Comparison of ENCODE assay signal across 2 cellular contexts in the genomic region with DNA sequence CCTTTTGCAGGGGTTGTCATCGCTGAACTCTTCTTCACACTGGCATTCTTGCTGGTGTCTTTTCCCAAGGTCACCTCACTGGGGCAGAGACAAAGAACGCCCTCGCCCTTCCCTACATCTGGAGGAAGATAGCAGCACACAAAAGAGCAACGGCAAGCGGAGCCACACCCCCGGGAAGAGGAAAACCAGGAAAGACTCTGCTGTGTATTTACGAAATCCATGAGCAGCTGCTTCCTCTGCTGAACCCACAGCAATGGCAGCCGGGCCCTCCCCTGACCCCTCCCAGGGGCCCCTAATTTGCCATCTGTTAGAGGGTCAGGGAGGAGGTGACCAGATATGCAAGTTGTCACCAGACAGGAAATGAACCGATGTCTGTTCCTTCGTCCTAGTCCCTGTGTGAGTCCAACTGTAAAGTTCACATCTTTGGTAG.
TF ChIP-seq lines count a peak whose summit lies in the region.

No MANE protein-coding gene starts in this region.

TF ChIP-seq in K562, 482 proteins besides CTCF, POLR2A, EP300 and RAD21:
- TF ChIP-seq, protein P1, sequence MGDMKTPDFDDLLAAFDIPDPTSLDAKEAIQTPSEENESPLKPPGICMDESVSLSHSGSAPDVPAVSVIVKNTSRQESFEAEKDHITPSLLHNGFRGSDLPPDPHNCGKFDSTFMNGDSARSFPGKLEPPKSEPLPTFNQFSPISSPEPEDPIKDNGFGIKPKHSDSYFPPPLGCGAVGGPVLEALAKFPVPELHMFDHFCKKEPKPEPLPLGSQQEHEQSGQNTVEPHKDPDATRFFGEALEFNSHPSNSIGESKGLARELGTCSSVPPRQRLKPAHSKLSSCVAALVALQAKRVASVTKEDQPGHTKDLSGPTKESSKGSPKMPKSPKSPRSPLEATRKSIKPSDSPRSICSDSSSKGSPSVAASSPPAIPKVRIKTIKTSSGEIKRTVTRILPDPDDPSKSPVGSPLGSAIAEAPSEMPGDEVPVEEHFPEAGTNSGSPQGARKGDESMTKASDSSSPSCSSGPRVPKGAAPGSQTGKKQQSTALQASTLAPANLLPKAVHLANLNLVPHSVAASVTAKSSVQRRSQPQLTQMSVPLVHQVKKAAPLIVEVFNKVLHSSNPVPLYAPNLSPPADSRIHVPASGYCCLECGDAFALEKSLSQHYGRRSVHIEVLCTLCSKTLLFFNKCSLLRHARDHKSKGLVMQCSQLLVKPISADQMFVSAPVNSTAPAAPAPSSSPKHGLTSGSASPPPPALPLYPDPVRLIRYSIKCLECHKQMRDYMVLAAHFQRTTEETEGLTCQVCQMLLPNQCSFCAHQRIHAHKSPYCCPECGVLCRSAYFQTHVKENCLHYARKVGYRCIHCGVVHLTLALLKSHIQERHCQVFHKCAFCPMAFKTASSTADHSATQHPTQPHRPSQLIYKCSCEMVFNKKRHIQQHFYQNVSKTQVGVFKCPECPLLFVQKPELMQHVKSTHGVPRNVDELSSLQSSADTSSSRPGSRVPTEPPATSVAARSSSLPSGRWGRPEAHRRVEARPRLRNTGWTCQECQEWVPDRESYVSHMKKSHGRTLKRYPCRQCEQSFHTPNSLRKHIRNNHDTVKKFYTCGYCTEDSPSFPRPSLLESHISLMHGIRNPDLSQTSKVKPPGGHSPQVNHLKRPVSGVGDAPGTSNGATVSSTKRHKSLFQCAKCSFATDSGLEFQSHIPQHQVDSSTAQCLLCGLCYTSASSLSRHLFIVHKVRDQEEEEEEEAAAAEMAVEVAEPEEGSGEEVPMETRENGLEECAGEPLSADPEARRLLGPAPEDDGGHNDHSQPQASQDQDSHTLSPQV (IDR thresholded peaks at IDR 0.05): peak; percentile 33; the same call in 1 of the 2 replicates
- TF ChIP-seq ZNF140 (CRISPR knock-in tag; IDR thresholded peaks at IDR 0.05): no peak
- TF ChIP-seq IRF2 (CRISPR knock-in tag; IDR thresholded peaks at IDR 0.05): no peak
- peak; percentile 12; the same call in 1 of the 2 replicates for TF ChIP-seq VEZF1 (CRISPR knock-in tag; IDR thresholded peaks at IDR 0.05)
- no peak for TF ChIP-seq NR2C2 (CRISPR knock-in tag; IDR thresholded peaks at IDR 0.05)
- peak; percentile 50; the same call in 1 of the 2 replicates for TF ChIP-seq NR2C2 (tag; IDR thresholded peaks at IDR 0.05)
- 0 out of 2 replicates have a peak, but pooled peaks have one; percentile 11 for TF ChIP-seq CBFA2T3 (IDR thresholded peaks at IDR 0.05)
- TF ChIP-seq CCAR2 (IDR thresholded peaks at IDR 0.05; ENCODE audit: low read depth, low read length): no peak
- TF ChIP-seq ZNF175 (CRISPR knock-in tag; IDR thresholded peaks at IDR 0.05; ENCODE audit: low read depth): peak; percentile 69
- TF ChIP-seq NCOA1 (IDR thresholded peaks at IDR 0.05; ENCODE audit: low read depth): no peak
- peak in 1 of 2 experiments; percentile 49; a peak in 1 of 4 replicates for TF ChIP-seq ZNF639 (CRISPR knock-in tag; conservative IDR thresholded peaks at IDR 0.05 in 1 of 2, IDR thresholded peaks at IDR 0.05 in 1 of 2)
- no peak for TF ChIP-seq MIER1 (IDR thresholded peaks at IDR 0.05; ENCODE audit: low read depth)
- TF ChIP-seq ZNF79 (CRISPR knock-in tag; IDR thresholded peaks at IDR 0.05; ENCODE audit: low read depth): no peak
- peak in 1 of 3 experiments; percentile 39 for TF ChIP-seq YY1 (IDR thresholded peaks at IDR 0.05; ENCODE audit: borderline replicate concordance in 1 of 3, control insufficient read depth in 1 of 3, extremely low read depth in 1 of 3, insufficient read depth in 3 of 3, insufficient read length in 1 of 3, insufficient replicate concordance in 2 of 3, low read depth in 1 of 3, low read length in 2 of 3)
- no peak for TF ChIP-seq ZBED1 (IDR thresholded peaks at IDR 0.05)
- no peak for TF ChIP-seq CLOCK (CRISPR knock-in tag; IDR thresholded peaks at IDR 0.05; ENCODE audit: borderline replicate concordance)
- peak; percentile 32; the same call in 1 of the 2 replicates for TF ChIP-seq GABPA (tag; conservative IDR thresholded peaks at IDR 0.05; ENCODE audit: low read depth)
- no peak for TF ChIP-seq POLR2AphosphoS2 (IDR thresholded peaks at IDR 0.05; ENCODE audit: low read length)

TF ChIP-seq in HepG2, 621 proteins besides CTCF, POLR2A, EP300 and RAD21 (continued from another document):
- TF ChIP-seq ZNF572 (CRISPR knock-in tag; IDR thresholded peaks at IDR 0.05): 0 out of 2 replicates have a peak, but pooled peaks have one; percentile 39
- TF ChIP-seq, protein P2, sequence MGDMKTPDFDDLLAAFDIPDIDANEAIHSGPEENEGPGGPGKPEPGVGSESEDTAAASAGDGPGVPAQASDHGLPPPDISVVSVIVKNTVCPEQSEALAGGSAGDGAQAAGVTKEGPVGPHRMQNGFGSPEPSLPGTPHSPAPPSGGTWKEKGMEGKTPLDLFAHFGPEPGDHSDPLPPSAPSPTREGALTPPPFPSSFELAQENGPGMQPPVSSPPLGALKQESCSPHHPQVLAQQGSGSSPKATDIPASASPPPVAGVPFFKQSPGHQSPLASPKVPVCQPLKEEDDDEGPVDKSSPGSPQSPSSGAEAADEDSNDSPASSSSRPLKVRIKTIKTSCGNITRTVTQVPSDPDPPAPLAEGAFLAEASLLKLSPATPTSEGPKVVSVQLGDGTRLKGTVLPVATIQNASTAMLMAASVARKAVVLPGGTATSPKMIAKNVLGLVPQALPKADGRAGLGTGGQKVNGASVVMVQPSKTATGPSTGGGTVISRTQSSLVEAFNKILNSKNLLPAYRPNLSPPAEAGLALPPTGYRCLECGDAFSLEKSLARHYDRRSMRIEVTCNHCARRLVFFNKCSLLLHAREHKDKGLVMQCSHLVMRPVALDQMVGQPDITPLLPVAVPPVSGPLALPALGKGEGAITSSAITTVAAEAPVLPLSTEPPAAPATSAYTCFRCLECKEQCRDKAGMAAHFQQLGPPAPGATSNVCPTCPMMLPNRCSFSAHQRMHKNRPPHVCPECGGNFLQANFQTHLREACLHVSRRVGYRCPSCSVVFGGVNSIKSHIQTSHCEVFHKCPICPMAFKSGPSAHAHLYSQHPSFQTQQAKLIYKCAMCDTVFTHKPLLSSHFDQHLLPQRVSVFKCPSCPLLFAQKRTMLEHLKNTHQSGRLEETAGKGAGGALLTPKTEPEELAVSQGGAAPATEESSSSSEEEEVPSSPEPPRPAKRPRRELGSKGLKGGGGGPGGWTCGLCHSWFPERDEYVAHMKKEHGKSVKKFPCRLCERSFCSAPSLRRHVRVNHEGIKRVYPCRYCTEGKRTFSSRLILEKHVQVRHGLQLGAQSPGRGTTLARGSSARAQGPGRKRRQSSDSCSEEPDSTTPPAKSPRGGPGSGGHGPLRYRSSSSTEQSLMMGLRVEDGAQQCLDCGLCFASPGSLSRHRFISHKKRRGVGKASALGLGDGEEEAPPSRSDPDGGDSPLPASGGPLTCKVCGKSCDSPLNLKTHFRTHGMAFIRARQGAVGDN (CRISPR knock-in tag; IDR thresholded peaks at IDR 0.05): peak; percentile 57
- peak; percentile 42; the same call in 1 of the 2 replicates for TF ChIP-seq ZBTB38 (CRISPR knock-in tag; IDR thresholded peaks at IDR 0.05)
TF ChIP-seq in HepG2: peak in this region for 3.
